In genomic region chr1:222588135-222588534, GRCh38 we compare ENCODE assay signal across 2 cellular contexts.
TF ChIP-seq lines count a peak whose summit lies in the region.

No MANE protein-coding gene starts in this region.

TF ChIP-seq in SK-N-SH treated with all-trans-retinoic acid at 6 μM for 48 hours, 23 proteins besides CTCF, POLR2A, EP300 and RAD21 (continued from another document):
- TF ChIP-seq PATZ1 (CRISPR knock-in tag; IDR thresholded peaks at IDR 0.05; ENCODE audit: borderline replicate concordance) (no peak), GLIS3 (CRISPR knock-in tag; IDR thresholded peaks at IDR 0.05) (no peak), ZC3H10 (CRISPR knock-in tag; IDR thresholded peaks at IDR 0.05) (no peak), SNAI2 (CRISPR knock-in tag; IDR thresholded peaks at IDR 0.05) (no peak), CSDC2 (CRISPR knock-in tag; IDR thresholded peaks at IDR 0.05) (no peak)
TF ChIP-seq in SK-N-SH treated with all-trans-retinoic acid at 6 μM for 48 hours: peak in this region for 0.

TF ChIP-seq in GM12878, 131 proteins besides CTCF, POLR2A, EP300 and RAD21 (continued from another document):
- no peak for TF ChIP-seq BCLAF1 (IDR thresholded peaks at IDR 0.05)
- no peak for TF ChIP-seq RELA (IDR thresholded peaks at IDR 0.05; ENCODE audit: borderline replicate concordance, partially characterized antibody)
- no peak for TF ChIP-seq ZNF207 (IDR thresholded peaks at IDR 0.05; ENCODE audit: borderline replicate concordance)
- no peak for TF ChIP-seq SIN3A (IDR thresholded peaks at IDR 0.05; ENCODE audit: low read depth, low read length)
- no peak for TF ChIP-seq PBX3 (IDR thresholded peaks at IDR 0.05; ENCODE audit: insufficient replicate concordance, low read depth, low read length)
